ENCODE assay signal across 8 cellular contexts in the genomic region with DNA sequence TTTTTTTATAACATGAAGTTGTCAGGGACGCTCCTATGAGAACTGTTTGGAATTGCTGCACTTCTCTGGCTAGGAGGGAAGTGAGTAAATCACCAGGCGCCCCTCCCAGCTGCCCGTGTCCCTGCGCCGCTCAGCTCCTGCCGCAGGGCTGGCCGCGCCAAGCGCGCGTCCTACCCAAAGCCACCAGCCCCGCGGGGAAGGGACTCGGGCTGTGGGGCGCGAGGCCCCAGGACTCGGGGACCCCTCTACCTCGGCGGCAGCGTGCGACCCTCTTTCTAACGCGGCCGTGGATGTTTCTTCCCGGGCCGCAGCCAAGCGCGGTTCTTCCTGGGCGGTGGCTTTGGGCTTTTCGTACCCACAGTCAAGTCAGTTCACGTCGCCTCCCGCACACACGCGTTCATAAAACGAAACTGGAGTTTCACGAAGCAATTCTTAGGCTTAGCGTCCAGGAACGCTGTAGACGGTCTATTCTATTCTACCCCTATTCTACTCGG. TPM values are rescaled to one million over a fixed set of nuclear protein-coding genes. Genes with fewer than 3 reads are reported as not detected.
DNase-seq lines count a peak whose midpoint lies in the region; ATAC-seq and TF ChIP-seq lines count a peak whose summit lies in the region.

No MANE protein-coding gene starts in this region.

- H3K9me3 ChIP-seq in muscle layer of colon (ENCODE audit: low read length), result no peaks in the 10 kb centered on the region

- H3K27ac ChIP-seq in muscle layer of colon (ENCODE audit: low read depth, low read length), result no peak overlapping the region

- peaks cover 71% of the 10 kb centered on the region for H3K4me1 Mint-ChIP-seq in endothelial cell (ENCODE audit: unreplicated experiment)

- no peaks in the 10 kb centered on the region for H3K36me3 ChIP-seq in muscle layer of colon (ENCODE audit: insufficient read depth, low read length)

- peaks cover 9% of the 10 kb centered on the region for H3K36me3 Mint-ChIP-seq in endothelial cell (ENCODE audit: low read depth, unreplicated experiment)

- peaks cover 6% of the 10 kb centered on the region for H3K4me1 ChIP-seq in muscle layer of colon (ENCODE audit: insufficient read depth, low read length)

- DNase-seq in EH (ENCODE audit: low read depth) (peak; percentile 72), MV-4-11 (lab: John Stamatoyannopoulos, UW) (peak; percentile 17), endothelial cell (ENCODE audit: low spot score) (peak; percentile 46), epidermal melanocyte (ENCODE audit: insufficient read length, low spot score) (no peak), GM10248 (ENCODE audit: extremely low spot score) (no peak), NCI-H1105 (lab: John Stamatoyannopoulos, UW) (no peak)

- no peak overlapping the region for H3K9ac ChIP-seq in muscle layer of colon (ENCODE audit: low read length)

- POLR2A ChIA-PET in GM10248 (lab: Yijun Ruan, JAX), result no interaction called here

- ATAC-seq in HG03439 (IDR thresholded peaks at IDR 0.05; ENCODE audit: unreplicated experiment), result no peak

- CTCF ChIA-PET in GM10248 (lab: Yijun Ruan, JAX), result interaction anchor here (0.8 to 1.2 kb wide), 3 partner anchors 8 to 49 kb away, joined by 3 read pairs; no protein-coding TSS in a partner anchor

- H3K27me3 ChIP-seq in muscle layer of colon (ENCODE audit: control insufficient read depth in 1 of 2, insufficient read depth in 2 of 2, low read length in 2 of 2), result peaks cover 71 to 76% of the 10 kb centered on the region in 2 donors

- peak overlapping the region; percentile 72 to 88 for H3K4me3 ChIP-seq in muscle layer of colon (ENCODE audit: low read depth in 1 of 2, low read length in 2 of 2)

- no peaks in the 10 kb centered on the region for H3K9me3 Mint-ChIP-seq in endothelial cell (ENCODE audit: unreplicated experiment)

- H3K27ac Mint-ChIP-seq in endothelial cell (ENCODE audit: unreplicated experiment), result peak overlapping the region; percentile 51

- peak overlapping the region; percentile 90 for H3K4me3 Mint-ChIP-seq in endothelial cell (ENCODE audit: unreplicated experiment)

- peaks cover 14% of the 10 kb centered on the region for H3K27me3 Mint-ChIP-seq in endothelial cell (ENCODE audit: unreplicated experiment)

- TF ChIP-seq CTCF in endothelial cell (IDR thresholded peaks at IDR 0.05; ENCODE audit: unreplicated experiment), result no peak
- no peak for TF ChIP-seq CTCF in GM10248 (IDR thresholded peaks at IDR 0.05; ENCODE audit: control extremely low read depth, extremely low read depth, low read depth, missing control alignments)

RNA-seq across cellular contexts. Expression of gene FOXC1, which starts 15.2 kb away (rescaled TPM):
- 112 TPM for total RNA-seq in endothelial cell (ENCODE audit: unreplicated experiment)

Comparison
In these comparisons a context has a peak if more than half of its experiments do, and no peak if none do; other contexts are left out.
1. DNase-seq: peak in EH (single experiment), MV-4-11 (single experiment) and endothelial cell (single experiment); none in epidermal melanocyte (single experiment), GM10248 (single experiment) and NCI-H1105 (single experiment).